ENCODE assay signal across 9 cellular contexts in the genomic region with DNA sequence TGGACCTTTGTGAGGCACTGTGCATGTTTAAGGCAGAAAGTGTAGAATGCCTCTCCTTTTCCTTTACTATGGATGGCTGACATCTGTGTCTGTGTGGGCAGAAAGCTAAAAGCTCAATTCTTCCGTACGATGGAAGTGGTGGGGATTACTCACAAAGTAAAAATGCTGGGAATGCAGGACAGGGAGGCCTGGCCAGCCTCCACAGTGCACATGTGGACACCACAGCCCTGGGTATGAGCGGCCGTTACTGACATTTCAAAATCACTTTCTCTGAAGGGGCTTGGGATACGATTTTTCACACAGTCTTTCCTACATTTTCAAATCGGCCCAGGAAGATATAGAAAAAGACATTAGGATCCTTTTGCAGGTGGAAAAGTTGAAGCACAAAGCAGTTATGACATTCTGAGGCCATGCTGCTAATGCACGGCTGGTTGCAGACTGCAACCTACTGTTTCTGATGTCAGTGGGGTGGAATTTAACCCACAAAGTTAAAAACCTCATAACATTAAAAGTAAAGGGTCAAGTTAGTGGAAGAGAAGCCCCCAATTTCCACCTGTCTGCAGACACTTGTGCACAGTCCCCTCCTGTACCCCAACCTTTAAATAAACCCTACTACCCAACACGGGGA. TPM values are rescaled to one million over a fixed set of nuclear protein-coding genes. Genes with fewer than 3 reads are reported as not detected.
A peak's percentile ranks its signal among the peaks of the same experiment; 100 is the strongest.
DNase-seq lines count a peak whose midpoint lies in the region; ATAC-seq, FAIRE-seq and TF ChIP-seq lines count a peak whose summit lies in the region.
"Had no signal": no experiment of that assay in that cellular context is flagged by ENCODE, and none has a peak within 500 bp of the region (broad histone marks: within the 10 kb centered on the region; RNA-seq: fewer than 3 reads in every experiment).

No MANE protein-coding gene starts in this region.

- no peaks in the 10 kb centered on the region for H3K36me3 ChIP-seq in gastrocnemius medialis

- TF ChIP-seq POLR2A in gastrocnemius medialis (IDR thresholded peaks at IDR 0.05): no peak

- H3K9me3 Mint-ChIP-seq in activated T-helper 1 cell treated with anti-CD3 and anti-CD28 coated beads, Interleukin-12 subunit alpha, Interleukin-12 subunit beta, Interleukin-2, Interleukin-4 antibody, amounts not matched to agents 30 ng/mL and 10 ng/mL and 1 ng/mL, durations not matched to agents 14 hours and 24 hours and 36 hours: no peaks in the 10 kb centered on the region
- H3K9me3 Mint-ChIP-seq: activated CD4-positive, alpha-beta T cell treated with anti-CD3 and anti-CD28 coated beads, Interleukin-2, amount 10 ng/mL, durations not matched to agents 7 days and 5 days had no signal

- no peaks in the 10 kb centered on the region for H3K27me3 ChIP-seq in gastrocnemius medialis

- H3K4me3 ChIP-seq in gastrocnemius medialis: no peak overlapping the region

- peak; percentile 51 to 79 for ATAC-seq in gastrocnemius medialis
- ATAC-seq in HG03342 (IDR thresholded peaks at IDR 0.05; ENCODE audit: unreplicated experiment): no peak

- H3K4me3 Mint-ChIP-seq in activated T-helper 1 cell treated with anti-CD3 and anti-CD28 coated beads, Interleukin-12 subunit alpha, Interleukin-12 subunit beta, Interleukin-2, Interleukin-4 antibody, amounts not matched to agents 30 ng/mL and 10 ng/mL and 1 ng/mL, durations not matched to agents 14 hours and 24 hours and 36 hours: no peak overlapping the region
- H3K4me3 Mint-ChIP-seq: activated CD4-positive, alpha-beta T cell treated with anti-CD3 and anti-CD28 coated beads, Interleukin-2, amount 10 ng/mL, durations not matched to agents 7 days and 5 days had no signal

- H3K27ac Mint-ChIP-seq in activated T-helper 1 cell treated with anti-CD3 and anti-CD28 coated beads, Interleukin-12 subunit alpha, Interleukin-12 subunit beta, Interleukin-2, Interleukin-4 antibody, amounts not matched to agents 30 ng/mL and 10 ng/mL and 1 ng/mL, durations not matched to agents 14 hours and 24 hours and 36 hours: peak overlapping the region; percentile 18
- H3K27ac Mint-ChIP-seq: activated CD4-positive, alpha-beta T cell treated with anti-CD3 and anti-CD28 coated beads, Interleukin-2, amount 10 ng/mL, durations not matched to agents 7 days and 5 days had no signal

- intact Hi-C loops in activated T-helper 1 cell treated with anti-CD3 and anti-CD28 coated beads, Interleukin-12 subunit alpha, Interleukin-12 subunit beta, Interleukin-2, Interleukin-4 antibody, amounts not matched to agents 30 ng/mL and 10 ng/mL and 1 ng/mL, durations not matched to agents 14 hours and 24 hours and 36 hours (cut with micrococcal nuclease): no loop called here
- intact Hi-C loops in cardiac septum (cut with DNase I): no loop called here
- intact Hi-C loops in gastrocnemius medialis (cut with DNase I; ENCODE audit: low total_unique reads): no loop called here

- peaks cover 0 to 14% of the 10 kb centered on the region in 2 donors for H3K4me1 ChIP-seq in gastrocnemius medialis

- H3K36me3 Mint-ChIP-seq in activated T-helper 1 cell treated with anti-CD3 and anti-CD28 coated beads, Interleukin-12 subunit alpha, Interleukin-12 subunit beta, Interleukin-2, Interleukin-4 antibody, amounts not matched to agents 30 ng/mL and 10 ng/mL and 1 ng/mL, durations not matched to agents 14 hours and 24 hours and 36 hours (ENCODE audit: low read depth): peaks cover 25% of the 10 kb centered on the region

- no peak for DNase-seq in activated T-helper 1 cell treated with anti-CD3 and anti-CD28 coated beads, Interleukin-12 subunit alpha, Interleukin-12 subunit beta, Interleukin-2, Interleukin-4 antibody, amounts not matched to agents 30 ng/mL and 10 ng/mL and 1 ng/mL, durations not matched to agents 14 hours and 24 hours and 36 hours (ENCODE audit: low spot score)
- DNase-seq in cardiac septum (ENCODE audit: low spot score) (peak; percentile 72), gastrocnemius medialis (peak in 1 of 2 donors; percentile 53), GF-D8 (lab: John Stamatoyannopoulos, UW) (no peak), D341Med (ENCODE audit: low spot score) (no peak), NOMO-1 (lab: John Stamatoyannopoulos, UW; ENCODE audit: unreplicated experiment in 2 of 2) (no peak)
- DNase-seq: activated CD4-positive, alpha-beta T cell treated with anti-CD3 and anti-CD28 coated beads, Interleukin-2, amount 10 ng/mL, durations not matched to agents 7 days and 5 days had no signal

- in situ Hi-C loops in gastrocnemius medialis (cut with MboI; ENCODE audit: low sequenced_read_pairs in 4 of 4): no loop called here

- no peaks in the 10 kb centered on the region for H3K27me3 Mint-ChIP-seq in activated T-helper 1 cell treated with anti-CD3 and anti-CD28 coated beads, Interleukin-12 subunit alpha, Interleukin-12 subunit beta, Interleukin-2, Interleukin-4 antibody, amounts not matched to agents 30 ng/mL and 10 ng/mL and 1 ng/mL, durations not matched to agents 14 hours and 24 hours and 36 hours (ENCODE audit: insufficient read depth)
- H3K27me3 Mint-ChIP-seq: activated CD4-positive, alpha-beta T cell treated with anti-CD3 and anti-CD28 coated beads, Interleukin-2, amount 10 ng/mL, durations not matched to agents 7 days and 5 days had no signal

- H3K4me1 Mint-ChIP-seq in activated T-helper 1 cell treated with anti-CD3 and anti-CD28 coated beads, Interleukin-12 subunit alpha, Interleukin-12 subunit beta, Interleukin-2, Interleukin-4 antibody, amounts not matched to agents 30 ng/mL and 10 ng/mL and 1 ng/mL, durations not matched to agents 14 hours and 24 hours and 36 hours (ENCODE audit: low read depth): peaks cover 27% of the 10 kb centered on the region

- peak; percentile 85 for FAIRE-seq in G401.6 (lab: Jason Lieb, UNC)

- no peaks in the 10 kb centered on the region for H3K9me3 ChIP-seq in gastrocnemius medialis

- no peak for TF ChIP-seq CTCF in gastrocnemius medialis (IDR thresholded peaks at IDR 0.05 in 4 of 5, conservative IDR thresholded peaks at IDR 0.05 in 1 of 5)

- H3K27ac ChIP-seq in gastrocnemius medialis: peak overlapping the region in 3 of 4 donors; percentile 22 to 44 (median 28)

RNA-seq across cellular contexts. Expression of a gene that starts 27.9 kb away (rescaled TPM):
- total RNA-seq in activated T-helper 1 cell treated with anti-CD3 and anti-CD28 coated beads, Interleukin-12 subunit alpha, Interleukin-12 subunit beta, Interleukin-2, Interleukin-4 antibody, amounts not matched to agents 30 ng/mL and 10 ng/mL and 1 ng/mL, durations not matched to agents 14 hours and 24 hours and 36 hours: 29.5 and 30.1 TPM in 2 replicates
- total RNA-seq in cardiac septum: 42.2 TPM
- total RNA-seq in gastrocnemius medialis: 1 to 10 TPM; 3.8 to 7.1 (median 4.3) TPM

RNA-seq across cellular contexts. Expression of a gene that starts 50.6 kb away (rescaled TPM):
- total RNA-seq in activated T-helper 1 cell treated with anti-CD3 and anti-CD28 coated beads, Interleukin-12 subunit alpha, Interleukin-12 subunit beta, Interleukin-2, Interleukin-4 antibody, amounts not matched to agents 30 ng/mL and 10 ng/mL and 1 ng/mL, durations not matched to agents 14 hours and 24 hours and 36 hours: 1.2 and 1.9 TPM in 2 replicates
- total RNA-seq in cardiac septum (2.4 TPM), gastrocnemius medialis (under 1 TPM in 3 of 4 donors, not detected in 1; 0.03 to 0.05 (median 0.04) TPM)
